Comparison of ENCODE assay signal across 8 cellular contexts in genomic region chr19:52336976-52337375, GRCh38. TPM values are rescaled to one million over a fixed set of nuclear protein-coding genes. Genes with fewer than 3 reads are reported as not detected.
DNase-seq lines count a peak whose midpoint lies in the region; ATAC-seq and TF ChIP-seq lines count a peak whose summit lies in the region.

No MANE protein-coding gene starts in this region.

- ATAC-seq in GM21576 (IDR thresholded peaks at IDR 0.05; ENCODE audit: unreplicated experiment) (no peak), GM19351 (IDR thresholded peaks at IDR 0.05; ENCODE audit: unreplicated experiment) (no peak), GM18498 (IDR thresholded peaks at IDR 0.05; ENCODE audit: unreplicated experiment) (no peak)

- H3K4me1 ChIP-seq in prostate gland (replicated peaks) = no peaks in the 10 kb centered on the region

- WGBS in prostate gland = 7% methylated on average over 3 of the region's 3 CpGs

- H3K4me3 ChIP-seq in GM08714 (ENCODE audit: low read length) = peak overlapping the region; percentile 70; the same call in 1 of the 2 replicates
- H3K4me3 ChIP-seq in fibroblast of villous mesenchyme (ENCODE audit: low read depth, low read length) = peak overlapping the region; percentile 64
- H3K4me3 ChIP-seq in prostate gland = peak overlapping the region; percentile 57 to 79

- H3K36me3 ChIP-seq in prostate gland = no peaks in the 10 kb centered on the region

- TF ChIP-seq CTCF in fibroblast of villous mesenchyme (IDR thresholded peaks at IDR 0.05; ENCODE audit: insufficient read depth, low read depth, low read length) (no peak), prostate gland (IDR thresholded peaks at IDR 0.05) (no peak)

- H3K9me3 ChIP-seq in prostate gland = no peaks in the 10 kb centered on the region

- H3K27ac ChIP-seq in prostate gland = peak overlapping the region in 1 of 2 donors; percentile 80

- no peak for TF ChIP-seq POLR2A in prostate gland (IDR thresholded peaks at IDR 0.05)

- intact Hi-C loops in prostate gland (cut with DNase I) = loop anchor here (5.0 kb wide), 1 partner anchor 40 kb away; the partner anchor contains the start of gene ZNF480

- no peaks in the 10 kb centered on the region for H3K27me3 ChIP-seq in prostate gland (replicated peaks; ENCODE audit: insufficient read depth)

- peak; percentile 7 for DNase-seq in SK-N-DZ (ENCODE audit: low spot score)
- peak; percentile 1 for DNase-seq in fibroblast of villous mesenchyme (ENCODE audit: low read depth)
- no peak for DNase-seq in prostate gland (ENCODE audit: low spot score)
- DNase-seq in iPS-NIHi11 (ENCODE audit: low spot score) = no peak

RNA-seq across cellular contexts. Expression of gene ZNF610, which starts 0.9 kb away (rescaled TPM):
- 4.0 and 5.4 TPM in 2 replicates for polyA plus RNA-seq in SK-N-DZ (2014; cell fraction: cytosol; rRNA removed)
- 4.7 and 5.1 TPM in 2 replicates for polyA plus RNA-seq in SK-N-DZ (2014; cell fraction: nucleus; rRNA removed)
- total RNA-seq in fibroblast of villous mesenchyme = 0.97 and 2.2 TPM in 2 replicates
- 1 to 10 TPM; 5.5 to 9.9 TPM for total RNA-seq in prostate gland

RNA-seq across cellular contexts. Expression of gene ZNF880, which starts 32.7 kb away (rescaled TPM):
- 11.5 and 17.5 TPM in 2 replicates for polyA plus RNA-seq in SK-N-DZ (2014; cell fraction: cytosol; rRNA removed)
- 8.8 and 10.3 TPM in 2 replicates for polyA plus RNA-seq in SK-N-DZ (2014; cell fraction: nucleus; rRNA removed)
- total RNA-seq in fibroblast of villous mesenchyme (21.6 and 30.0 TPM in 2 replicates), prostate gland (10 to 100 TPM; 28.1 TPM)

RNA-seq across cellular contexts. Expression of gene ZNF480, which starts 40.0 kb away (rescaled TPM):
- polyA plus RNA-seq in SK-N-DZ (2014; cell fraction: cytosol; rRNA removed) = 4.2 and 4.5 TPM in 2 replicates
- 2.9 and 4.6 TPM in 2 replicates for polyA plus RNA-seq in SK-N-DZ (2014; cell fraction: nucleus; rRNA removed)
- total RNA-seq in fibroblast of villous mesenchyme = 6.4 and 8.2 TPM in 2 replicates
- total RNA-seq in prostate gland = 10 to 100 TPM in 1 of 2 donors, 1 to 10 TPM in 1; 6.4 to 10.8 TPM

Comparison
In these comparisons a context has a peak if more than half of its experiments do, and no peak if none do; other contexts are left out.
1. DNase-seq: peak in SK-N-DZ (single experiment) and fibroblast of villous mesenchyme (single experiment); none in prostate gland (single experiment) and iPS-NIHi11 (single experiment).
2. Peak in every context shown above with its lines, with median percentiles within 50 percentile points of each other: H3K4me3 ChIP-seq.